32 cellular contexts compared by ENCODE assay signal in the genomic region with DNA sequence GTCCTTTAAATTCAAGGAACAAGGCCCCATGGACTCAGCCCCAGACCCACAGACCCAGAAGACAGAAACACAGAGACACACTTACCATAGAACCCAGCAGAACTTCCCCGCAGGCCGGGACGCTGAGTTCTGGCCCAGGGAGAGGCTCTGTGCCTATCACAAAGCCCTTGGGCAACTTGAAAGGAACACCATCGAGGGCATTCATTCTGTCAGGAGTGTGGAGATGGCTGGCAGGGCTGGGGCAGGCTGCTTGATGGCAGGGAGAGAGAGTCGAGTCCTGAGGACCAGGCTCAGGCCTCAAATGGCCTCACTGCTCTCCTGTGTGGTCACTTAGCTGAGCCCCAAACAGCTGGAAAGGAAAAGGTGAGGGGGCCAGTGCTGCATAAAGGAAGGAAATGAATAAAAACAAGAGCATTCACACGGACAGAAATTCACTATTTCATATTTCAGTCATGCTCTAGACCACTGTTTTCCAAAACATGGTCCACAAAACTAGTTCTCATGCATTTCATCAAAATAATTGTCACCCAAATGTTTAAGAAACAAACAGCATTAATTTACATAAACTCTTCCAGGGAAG. TPM values are rescaled to one million over a fixed set of nuclear protein-coding genes. Genes with fewer than 3 reads are reported as not detected.
"Had no signal": no experiment of that assay in that cellular context is flagged by ENCODE, and none has a peak within 500 bp of the region (broad histone marks: within the 10 kb centered on the region; RNA-seq: fewer than 3 reads in every experiment).

No MANE protein-coding gene starts in this region.

- H3K27ac Mint-ChIP-seq: activated CD4-positive, alpha-beta T cell treated with anti-CD3 and anti-CD28 coated beads, Interleukin-2, amount 10 ng/mL, durations not matched to agents 7 days and 5 days; activated naive CD8-positive, alpha-beta T cell treated with anti-CD3 and anti-CD28 coated beads for 36 hours; endodermal cell; stimulated activated naive B cell treated with anti-CD40 and anti-IgM and Interleukin-4, amounts not matched to agents 10 μg/mL and 1 μg/mL and 100 μg/mL, for 72 hours; WTC11 had no signal

- H3K9me3 Mint-ChIP-seq: activated CD4-positive, alpha-beta T cell treated with anti-CD3 and anti-CD28 coated beads, Interleukin-2, amount 10 ng/mL, durations not matched to agents 7 days and 5 days; activated naive CD8-positive, alpha-beta T cell treated with anti-CD3 and anti-CD28 coated beads for 36 hours; activated T-cell treated with anti-CD3 and anti-CD28 coated beads, Interleukin-2, amount 50 U/mL, for 4 hours; endodermal cell; naive B cell; stimulated activated naive B cell treated with anti-CD40 and anti-IgM and Interleukin-4, amounts not matched to agents 10 μg/mL and 1 μg/mL and 100 μg/mL, for 72 hours; WTC11 had no signal

- H3K27me3 ChIP-seq: adrenal gland, body of pancreas, esophagus squamous epithelium, heart right ventricle, left lung, right atrium auricular region, stomach, tibial artery, upper lobe of right lung had no signal

- H3K4me1 ChIP-seq: adrenal gland, body of pancreas, left lung, lower lobe of right lung, parathyroid adenoma, upper lobe of right lung had no signal

- H3K4me3 Mint-ChIP-seq: activated CD4-positive, alpha-beta T cell treated with anti-CD3 and anti-CD28 coated beads, Interleukin-2, amount 10 ng/mL, durations not matched to agents 7 days and 5 days; activated naive CD8-positive, alpha-beta T cell treated with anti-CD3 and anti-CD28 coated beads for 36 hours; activated T-cell treated with anti-CD3 and anti-CD28 coated beads, Interleukin-2, amount 50 U/mL, for 4 hours; endodermal cell; naive B cell; stimulated activated naive B cell treated with anti-CD40 and anti-IgM and Interleukin-4, amounts not matched to agents 10 μg/mL and 1 μg/mL and 100 μg/mL, for 72 hours; WTC11 had no signal

- ATAC-seq: activated T-cell treated with anti-CD3 and anti-CD28 coated beads, Interleukin-2, amount 50 U/mL, for 4 hours; body of pancreas; heart right ventricle; left lung; lower lobe of right lung; SK-N-SH treated with all-trans-retinoic acid at 6 μM for 48 hours; stimulated activated naive B cell treated with anti-CD40 and anti-IgM and Interleukin-4, amounts not matched to agents 10 μg/mL and 1 μg/mL and 100 μg/mL, for 72 hours; upper lobe of right lung; WTC11 had no signal

- H3K27me3 Mint-ChIP-seq: activated CD4-positive, alpha-beta T cell treated with anti-CD3 and anti-CD28 coated beads, Interleukin-2, amount 10 ng/mL, durations not matched to agents 7 days and 5 days; activated naive CD8-positive, alpha-beta T cell treated with anti-CD3 and anti-CD28 coated beads for 36 hours; naive B cell; stimulated activated naive B cell treated with anti-CD40 and anti-IgM and Interleukin-4, amounts not matched to agents 10 μg/mL and 1 μg/mL and 100 μg/mL, for 72 hours had no signal

- H3K27ac ChIP-seq: adrenal gland, body of pancreas, coronary artery, esophagus squamous epithelium, heart right ventricle, left lung, lower lobe of right lung, parathyroid adenoma, right atrium auricular region, stomach, tibial artery, upper lobe of right lung had no signal

- H3K36me3 Mint-ChIP-seq: WTC11 had no signal

- DNase-seq: activated CD4-positive, alpha-beta T cell treated with anti-CD3 and anti-CD28 coated beads for 1 hour; activated CD4-positive, alpha-beta T cell treated with anti-CD3 and anti-CD28 coated beads, Interleukin-2, amount 10 ng/mL, durations not matched to agents 7 days and 5 days; activated CD8-positive, alpha-beta memory T cell treated with anti-CD3 and anti-CD28 coated beads for 24 hours; activated CD8-positive, alpha-beta memory T cell treated with anti-CD3 and anti-CD28 coated beads, Interleukin-2, amount 50 U/mL, for 4 hours; activated naive CD4-positive, alpha-beta T cell; activated naive CD8-positive, alpha-beta T cell treated with anti-CD3 and anti-CD28 coated beads for 36 hours; activated T-cell treated with anti-CD3 and anti-CD28 coated beads, Interleukin-2, amount 50 U/mL, for 4 hours; body of pancreas; cerebellar nuclear complex; esophagus squamous epithelium; foreskin melanocyte; heart right ventricle; kidney glomerular epithelial cell; left lung; lower lobe of right lung; naive B cell; occipital lobe; stimulated activated CD4-positive, alpha-beta T cell treated with anti-CD3 and anti-CD28 coated beads, Interleukin-2, amount 100 ng/mL, for 24 hours; stimulated activated naive B cell treated with anti-CD40 and anti-IgM and Interleukin-4, amounts not matched to agents 10 μg/mL and 1 μg/mL and 100 μg/mL, for 72 hours; stomach; upper lobe of right lung had no signal

- H3K9me3 ChIP-seq: adrenal gland, body of pancreas, esophagus squamous epithelium, heart right ventricle, left lung, lower lobe of right lung, right atrium auricular region, stomach, tibial artery, upper lobe of right lung had no signal

- H3K4me3 ChIP-seq: adrenal gland, body of pancreas, coronary artery, esophagus squamous epithelium, heart right ventricle, left lung, lower lobe of right lung, right atrium auricular region, smooth muscle cell, stomach, tibial artery, upper lobe of right lung had no signal

RNA-seq across cellular contexts. Expression of a gene that starts 29.6 kb away (rescaled TPM):
- total RNA-seq: activated CD4-positive, alpha-beta T cell treated with anti-CD3 and anti-CD28 coated beads, Interleukin-2, amount 10 ng/mL, durations not matched to agents 7 days and 5 days; activated naive CD8-positive, alpha-beta T cell treated with anti-CD3 and anti-CD28 coated beads for 36 hours; activated T-cell treated with anti-CD3 and anti-CD28 coated beads, Interleukin-2, amount 50 U/mL, for 4 hours; adrenal gland; body of pancreas; endodermal cell; esophagus squamous epithelium; glomerular endothelial cell; lower lobe of right lung; occipital lobe; pulmonary artery endothelial cell; smooth muscle cell; upper lobe of right lung; WTC11 had no signal

RNA-seq across cellular contexts. Expression of a gene that starts 38.3 kb away (rescaled TPM):
- total RNA-seq: activated CD4-positive, alpha-beta T cell treated with anti-CD3 and anti-CD28 coated beads, Interleukin-2, amount 10 ng/mL, durations not matched to agents 7 days and 5 days; activated naive CD8-positive, alpha-beta T cell treated with anti-CD3 and anti-CD28 coated beads for 36 hours; activated T-cell treated with anti-CD3 and anti-CD28 coated beads, Interleukin-2, amount 50 U/mL, for 4 hours; glomerular endothelial cell; pulmonary artery endothelial cell had no signal
